Comparison of ENCODE assay signal across 7 cellular contexts in the genomic region with DNA sequence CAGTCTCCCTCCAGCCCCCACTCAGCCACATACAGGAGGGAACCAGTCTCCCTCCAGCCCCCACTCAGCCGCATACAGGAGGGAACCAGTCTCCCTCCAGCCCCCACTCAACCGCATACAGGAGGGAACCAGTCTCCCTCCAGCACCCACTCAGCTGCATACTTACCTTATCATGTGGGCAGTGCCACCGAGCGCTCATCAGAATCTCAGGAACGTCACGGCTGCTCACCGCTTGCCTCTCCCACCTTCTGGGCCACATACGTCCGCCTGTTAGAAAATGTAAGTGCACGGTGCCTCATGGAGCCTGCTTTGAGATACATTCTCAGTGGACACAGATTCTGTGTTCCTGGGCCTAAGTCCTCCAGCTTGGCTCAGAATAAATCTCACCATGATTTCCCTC.
DNase-seq lines count a peak whose midpoint lies in the region; ATAC-seq and TF ChIP-seq lines count a peak whose summit lies in the region.
"Not testable (repeated sequence)": the region's sequence is repeated elsewhere in the genome, so short reads cannot be mapped to it uniquely, and the experiment has no call there.

No MANE protein-coding gene starts in this region.

- H3K4me2 ChIP-seq in BLaER1: peak overlapping the region; percentile 56
- not testable (repeated sequence) for H3K4me2 ChIP-seq in PC-3 (ENCODE audit: low read length)

- ATAC-seq in PC-3: not testable (repeated sequence)
- ATAC-seq in left lung (peak; percentile 27), upper lobe of right lung (peak; percentile 79)

- not testable (repeated sequence) for H3F3A ChIP-seq in PC-3 (ENCODE audit: low read length, unreplicated experiment)

- not testable (repeated sequence) for H3K36me3 ChIP-seq in BLaER1; PC-3 (ENCODE audit: low read depth, low read length); left lung; upper lobe of right lung

- peak overlapping the region in 2 of 3 experiments; percentile 49 to 90 for H3K27ac Mint-ChIP-seq in nephron

- H3K4me1 Mint-ChIP-seq in nephron: not testable (repeated sequence)

- not testable (repeated sequence) for H3K9ac ChIP-seq in BLaER1; PC-3 (ENCODE audit: low read length)

- POLR2A ChIA-PET in PC-3 (lab: Charles Lee; ENCODE audit: unreplicated experiment): not testable (repeated sequence)

- H3K4me3 Mint-ChIP-seq in nephron: not testable (repeated sequence)

- H3K4me1 ChIP-seq in BLaER1: peaks cover 91% of the 10 kb centered on the region
- H3K4me1 ChIP-seq in PC-3 (ENCODE audit: insufficient read depth, low read length): peaks cover 29% of the 10 kb centered on the region
- not testable (repeated sequence) for H3K4me1 ChIP-seq in left lung, upper lobe of right lung

- H3K9me3 Mint-ChIP-seq in nephron: not testable (repeated sequence)

- not testable (repeated sequence) for H3K27me3 ChIP-seq in BLaER1; PC-3 (ENCODE audit: low read length); left lung; upper lobe of right lung

- not testable (repeated sequence) for DNase-seq in PC-3, left lung
- peak; percentile 10 for DNase-seq in activated effector memory CD4-positive, alpha-beta T cell treated with anti-CD3 and anti-CD28 coated beads, Interleukin-2, amount 50 U/mL, for 16 hours
- peak; percentile 39 for DNase-seq in cardiac septum (ENCODE audit: low spot score)
- DNase-seq in upper lobe of right lung: peak; percentile 58

- not testable (repeated sequence) for H3K4me3 ChIP-seq in BLaER1; PC-3 (ENCODE audit: low read length); left lung; upper lobe of right lung

- not testable (repeated sequence) for H3K36me3 Mint-ChIP-seq in nephron (ENCODE audit: low read depth)

- H3K27ac ChIP-seq in BLaER1, left lung, upper lobe of right lung: not testable (repeated sequence)
- H3K27ac ChIP-seq in PC-3 (ENCODE audit: low read length): 0 out of 2 replicates have a peak overlapping the region, but pooled peaks have one; percentile 25

- BruUV-seq in PC-3 (replicated peaks; lab: Mats Ljungman, UMichigan): not testable (repeated sequence)

- peaks cover 11% of the 10 kb centered on the region for H3K79me2 ChIP-seq in PC-3 (ENCODE audit: low read length)

- not testable (repeated sequence) for H3K9me3 ChIP-seq in BLaER1; PC-3 (ENCODE audit: low read length); left lung; upper lobe of right lung

- intact Hi-C loops in PC-3 (cut with micrococcal nuclease); cardiac septum (cut with DNase I); left lung (cut with DNase I); upper lobe of right lung (cut with DNase I): not testable (repeated sequence)

- peaks cover 13% of the 10 kb centered on the region for H3K27me3 Mint-ChIP-seq in nephron (ENCODE audit: low read depth)

- CTCF ChIA-PET in PC-3 (lab: Charles Lee): not testable (repeated sequence)

- TF ChIP-seq CTCF in PC-3 (conservative IDR thresholded peaks at IDR 0.05; ENCODE audit: low read depth, low read length); left lung (IDR thresholded peaks at IDR 0.05); nephron (IDR thresholded peaks at IDR 0.05; ENCODE audit: unreplicated experiment in 3 of 3); upper lobe of right lung (IDR thresholded peaks at IDR 0.05): not testable (repeated sequence)

- H2AFZ ChIP-seq in PC-3 (ENCODE audit: low read length): not testable (repeated sequence)

- H3K9me2 ChIP-seq in PC-3 (replicated peaks; ENCODE audit: low read length): not testable (repeated sequence)

- H4K20me1 ChIP-seq in BLaER1; PC-3 (ENCODE audit: low read length): not testable (repeated sequence)
